ENCODE assay signal across 14 cellular contexts in the genomic region with DNA sequence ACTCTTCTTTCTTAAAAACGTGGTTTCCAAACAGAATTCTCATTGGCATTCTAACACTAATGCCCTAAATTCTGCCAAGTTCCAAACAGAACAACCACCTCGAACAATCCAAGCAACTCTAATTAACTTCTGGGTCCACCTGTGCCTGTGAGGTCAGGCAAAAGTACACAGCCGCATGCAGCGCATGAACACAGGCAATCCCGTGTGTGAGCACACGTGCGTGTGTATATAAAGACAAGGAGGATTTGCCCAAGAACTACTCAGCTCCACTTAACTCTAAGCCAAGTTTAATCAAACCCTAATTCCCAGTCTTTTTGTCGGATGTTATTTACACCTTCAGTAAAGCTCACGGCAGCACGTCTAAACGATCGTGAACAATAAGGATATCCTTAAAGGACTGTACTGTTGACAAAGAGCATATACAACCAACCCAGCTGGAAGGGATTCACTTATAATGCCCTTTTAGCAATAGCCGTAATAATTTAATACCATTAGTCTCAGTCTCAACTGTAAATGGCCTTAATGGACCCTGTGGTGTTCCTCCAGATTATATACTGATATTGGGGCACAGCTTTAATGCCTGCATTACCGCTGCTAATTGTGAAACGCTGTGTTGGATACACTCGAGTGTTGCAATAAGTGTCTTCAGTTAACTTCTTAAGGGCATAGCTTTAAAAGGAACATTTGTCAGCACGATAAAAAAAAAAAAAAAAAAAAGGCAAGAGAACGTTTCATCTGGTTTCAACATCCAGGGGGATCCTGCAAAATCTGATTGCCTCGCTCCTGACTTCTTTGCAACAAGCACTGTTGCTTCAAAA.
A peak's percentile ranks its signal among the peaks of the same experiment; 100 is the strongest.
DNase-seq lines count a peak whose midpoint lies in the region; ATAC-seq, FAIRE-seq and TF ChIP-seq lines count a peak whose summit lies in the region.
"Had no signal": no experiment of that assay in that cellular context is flagged by ENCODE, and none has a peak within 500 bp of the region (broad histone marks: within the 10 kb centered on the region; RNA-seq: fewer than 3 reads in every experiment).

No MANE protein-coding gene starts in this region.

- H3K4me3 Mint-ChIP-seq in memory B cell: no peak overlapping the region
- no peak overlapping the region for H3K4me3 Mint-ChIP-seq in activated CD4-positive, alpha-beta memory T cell treated with anti-CD3 and anti-CD28 coated beads, Interleukin-2, amount 10 ng/mL, durations not matched to agents 7 days and 5 days
- H3K4me3 Mint-ChIP-seq: activated CD8-positive, alpha-beta T cell treated with anti-CD3 and anti-CD28 coated beads for 36 hours; B cell had no signal

- no peaks in the 10 kb centered on the region for H3K4me1 ChIP-seq in uterus

- H3K27ac ChIP-seq in uterus (peak overlapping the region; percentile 64 to 66), substantia nigra (ENCODE audit: low read depth, low read length, poor library complexity, severe bottlenecking) (no peak overlapping the region)
- H3K27ac ChIP-seq: RWPE1 had no signal

- DNase-seq in SIG-M5 treated with dmso at 0.1 percent for 504 hours (lab: John Stamatoyannopoulos, UW; ENCODE audit: unreplicated experiment): peak; percentile 38
- no peak for DNase-seq in SIG-M5 (lab: John Stamatoyannopoulos, UW)
- no peak for DNase-seq in bronchial epithelial cell (ENCODE audit: low read depth)
- no peak for DNase-seq in memory B cell (ENCODE audit: low spot score in 2 of 2)
- DNase-seq in uterus: peak in 1 of 2 donors; percentile 53
- DNase-seq in substantia nigra (lab: John Stamatoyannopoulos, UW): no peak
- DNase-seq in activated CD4-positive, alpha-beta memory T cell treated with anti-CD3 and anti-CD28 coated beads, Interleukin-2, amount 10 ng/mL, durations not matched to agents 7 days and 5 days: no peak
- DNase-seq: activated CD8-positive, alpha-beta T cell treated with anti-CD3 and anti-CD28 coated beads for 36 hours; hippocampal formation; NCI-H1105 had no signal

- no peak for TF ChIP-seq POLR2A in uterus (IDR thresholded peaks at IDR 0.05)

- peaks cover 17% of the 10 kb centered on the region for H3K36me3 Mint-ChIP-seq in memory B cell
- H3K36me3 Mint-ChIP-seq in activated CD4-positive, alpha-beta memory T cell treated with anti-CD3 and anti-CD28 coated beads, Interleukin-2, amount 10 ng/mL, durations not matched to agents 7 days and 5 days (ENCODE audit: low read depth): no peaks in the 10 kb centered on the region

- FAIRE-seq in bronchial epithelial cell (lab: Jason Lieb, UNC): peak; percentile 43
- FAIRE-seq: GM12878 had no signal

- no peak overlapping the region for H3K4me3 ChIP-seq in bronchial epithelial cell (ENCODE audit: low read depth, low read length)
- H3K4me3 ChIP-seq in uterus: peak overlapping the region in 1 of 2 donors; percentile 3
- H3K4me3 ChIP-seq: GM12878 had no signal

- no peak for ATAC-seq in memory B cell (ENCODE audit: low read depth)
- no peak for ATAC-seq in GM21737 (IDR thresholded peaks at IDR 0.05; ENCODE audit: unreplicated experiment)
- ATAC-seq: activated CD8-positive, alpha-beta T cell treated with anti-CD3 and anti-CD28 coated beads for 36 hours; GM12878 had no signal

- CTCF ChIA-PET in activated CD4-positive, alpha-beta memory T cell treated with anti-CD3 and anti-CD28 coated beads, Interleukin-2, amount 10 ng/mL, durations not matched to agents 7 days and 5 days (lab: Charles Lee): no interaction called here

- H3K27me3 ChIP-seq in bronchial epithelial cell (ENCODE audit: control insufficient read depth, insufficient read depth, low read length) (peaks cover 3% of the 10 kb centered on the region), uterus (no peaks in the 10 kb centered on the region)

- H3K27me3 Mint-ChIP-seq in memory B cell: no peaks in the 10 kb centered on the region
- H3K27me3 Mint-ChIP-seq in activated CD4-positive, alpha-beta memory T cell treated with anti-CD3 and anti-CD28 coated beads, Interleukin-2, amount 10 ng/mL, durations not matched to agents 7 days and 5 days: peaks cover 7% of the 10 kb centered on the region
- H3K27me3 Mint-ChIP-seq: activated CD8-positive, alpha-beta T cell treated with anti-CD3 and anti-CD28 coated beads for 36 hours; B cell had no signal

- no peaks in the 10 kb centered on the region for H3K9me3 Mint-ChIP-seq in memory B cell
- no peaks in the 10 kb centered on the region for H3K9me3 Mint-ChIP-seq in activated CD4-positive, alpha-beta memory T cell treated with anti-CD3 and anti-CD28 coated beads, Interleukin-2, amount 10 ng/mL, durations not matched to agents 7 days and 5 days
- H3K9me3 Mint-ChIP-seq: activated CD8-positive, alpha-beta T cell treated with anti-CD3 and anti-CD28 coated beads for 36 hours had no signal

- no peaks in the 10 kb centered on the region for H3K9me3 ChIP-seq in uterus

- peak overlapping the region; percentile 32 for H3K27ac Mint-ChIP-seq in memory B cell
- H3K27ac Mint-ChIP-seq in activated CD4-positive, alpha-beta memory T cell treated with anti-CD3 and anti-CD28 coated beads, Interleukin-2, amount 10 ng/mL, durations not matched to agents 7 days and 5 days: no peak overlapping the region
- H3K27ac Mint-ChIP-seq: activated CD8-positive, alpha-beta T cell treated with anti-CD3 and anti-CD28 coated beads for 36 hours; B cell had no signal

- TF ChIP-seq CTCF in bronchial epithelial cell (IDR thresholded peaks at IDR 0.05; ENCODE audit: insufficient read depth, low read length, severe bottlenecking) (no peak), uterus (IDR thresholded peaks at IDR 0.05) (no peak)

- H3K4me1 Mint-ChIP-seq in memory B cell: peaks cover 37% of the 10 kb centered on the region
- peaks cover 3% of the 10 kb centered on the region for H3K4me1 Mint-ChIP-seq in activated CD4-positive, alpha-beta memory T cell treated with anti-CD3 and anti-CD28 coated beads, Interleukin-2, amount 10 ng/mL, durations not matched to agents 7 days and 5 days

- H3K36me3 ChIP-seq in bronchial epithelial cell (ENCODE audit: control insufficient read depth, insufficient read depth, low read length) (no peaks in the 10 kb centered on the region), uterus (no peaks in the 10 kb centered on the region)

- POLR2A ChIA-PET in activated CD4-positive, alpha-beta memory T cell treated with anti-CD3 and anti-CD28 coated beads, Interleukin-2, amount 10 ng/mL, durations not matched to agents 7 days and 5 days (lab: Charles Lee): no interaction called here

- intact Hi-C loops in uterus (cut with DNase I; ENCODE audit: low total_unique reads): no loop called here
